In genomic region chr10:93245772-93246171, GRCh38 we compare ENCODE assay signal across 22 cellular contexts.
DNase-seq lines count a peak whose midpoint lies in the region; TF ChIP-seq lines count a peak whose summit lies in the region.
"Had no signal": no experiment of that assay in that cellular context is flagged by ENCODE, and none has a peak within 500 bp of the region (broad histone marks: within the 10 kb centered on the region; RNA-seq: fewer than 3 reads in every experiment).

No MANE protein-coding gene starts in this region.

- TF ChIP-seq CTCF in nephron (IDR thresholded peaks at IDR 0.05; ENCODE audit: unreplicated experiment in 3 of 3): no peak

- H3K27ac Mint-ChIP-seq in nephron: peak overlapping the region; percentile 95 to 98 (median 97)
- H3K27ac Mint-ChIP-seq: activated CD8-positive, alpha-beta memory T cell treated with anti-CD3 and anti-CD28 coated beads, Interleukin-2, amount 10 ng/mL, durations not matched to agents 7 days and 5 days; stimulated activated naive B cell treated with anti-CD40 and anti-IgM and Interleukin-4, amounts not matched to agents 10 μg/mL and 1 μg/mL and 100 μg/mL, for 72 hours had no signal

- intact Hi-C loops in head of caudate nucleus (cut with DNase I): no loop called here

- no peaks in the 10 kb centered on the region for H3K9me3 Mint-ChIP-seq in nephron
- H3K9me3 Mint-ChIP-seq: stimulated activated naive B cell treated with anti-CD40 and anti-IgM and Interleukin-4, amounts not matched to agents 10 μg/mL and 1 μg/mL and 100 μg/mL, for 72 hours had no signal

- H3K4me3 Mint-ChIP-seq in nephron: peak overlapping the region in 1 of 3 experiments; percentile 30
- H3K4me3 Mint-ChIP-seq: activated CD8-positive, alpha-beta memory T cell treated with anti-CD3 and anti-CD28 coated beads, Interleukin-2, amount 10 ng/mL, durations not matched to agents 7 days and 5 days; stimulated activated naive B cell treated with anti-CD40 and anti-IgM and Interleukin-4, amounts not matched to agents 10 μg/mL and 1 μg/mL and 100 μg/mL, for 72 hours had no signal

- DNase-seq in DMS 273 (lab: John Stamatoyannopoulos, UW; ENCODE audit: unreplicated experiment) (peak; percentile 23), DMS 273 treated with DMSO at 0.1 percent for 48 hours (lab: John Stamatoyannopoulos, UW) (no peak), NCI-H1092 treated with DMSO at 0.1 percent for 48 hours (lab: John Stamatoyannopoulos, UW) (peak; percentile 66), fibroblast of peridontal ligament (ENCODE audit: extremely low read depth) (peak; percentile 59), NCI-H2196 (lab: John Stamatoyannopoulos, UW; ENCODE audit: unreplicated experiment) (no peak), head of caudate nucleus (no peak)
- no peak for DNase-seq in activated T-cell treated with anti-CD3 and anti-CD28 coated beads, Interleukin-2, amount 50 U/mL, for 1 hour
- DNase-seq: activated CD8-positive, alpha-beta memory T cell treated with anti-CD3 and anti-CD28 coated beads, Interleukin-2, amount 10 ng/mL, durations not matched to agents 7 days and 5 days; activated naive CD4-positive, alpha-beta T cell treated with Interleukin-2 at 50 U/mL for 16 hours; amniotic stem cell; brain microvascular endothelial cell; Karpas-422; NCI-H1048; NCI-H1930; NCI-H446; NCI-H82; posterior cingulate gyrus; SIG-M5; sigmoid colon; stimulated activated naive B cell treated with anti-CD40 and anti-IgM and Interleukin-4, amounts not matched to agents 10 μg/mL and 1 μg/mL and 100 μg/mL, for 72 hours; T1000 had no signal

- H3K36me3 Mint-ChIP-seq in nephron (ENCODE audit: low read depth): no peaks in the 10 kb centered on the region
- H3K36me3 Mint-ChIP-seq: activated CD8-positive, alpha-beta memory T cell treated with anti-CD3 and anti-CD28 coated beads, Interleukin-2, amount 10 ng/mL, durations not matched to agents 7 days and 5 days; stimulated activated naive B cell treated with anti-CD40 and anti-IgM and Interleukin-4, amounts not matched to agents 10 μg/mL and 1 μg/mL and 100 μg/mL, for 72 hours had no signal

- no peaks in the 10 kb centered on the region for H3K27me3 Mint-ChIP-seq in nephron (ENCODE audit: low read depth)

- peaks cover 37% of the 10 kb centered on the region for H3K4me1 Mint-ChIP-seq in nephron
- H3K4me1 Mint-ChIP-seq: activated CD8-positive, alpha-beta memory T cell treated with anti-CD3 and anti-CD28 coated beads, Interleukin-2, amount 10 ng/mL, durations not matched to agents 7 days and 5 days; stimulated activated naive B cell treated with anti-CD40 and anti-IgM and Interleukin-4, amounts not matched to agents 10 μg/mL and 1 μg/mL and 100 μg/mL, for 72 hours had no signal

Comparison
In these comparisons a context has a peak if more than half of its experiments do, and no peak if none do; other contexts are left out.
1. DNase-seq: peak in DMS 273 (single experiment), NCI-H1092 treated with DMSO at 0.1 percent for 48 hours (single experiment) and fibroblast of peridontal ligament (single experiment); none in DMS 273 treated with DMSO at 0.1 percent for 48 hours (single experiment), NCI-H2196 (single experiment), activated T-cell treated with anti-CD3 and anti-CD28 coated beads, Interleukin-2, amount 50 U/mL, for 1 hour (single experiment) and head of caudate nucleus (0 of 42).